In genomic region chr1:186514367-186514766, GRCh38 we compare ENCODE assay signal across 36 cellular contexts. TPM values are rescaled to one million over a fixed set of nuclear protein-coding genes. Genes with fewer than 3 reads are reported as not detected.
"Had no signal": no experiment of that assay in that cellular context is flagged by ENCODE, and none has a peak within 500 bp of the region (broad histone marks: within the 10 kb centered on the region; RNA-seq: fewer than 3 reads in every experiment).

No MANE protein-coding gene starts in this region.

- H3K27ac ChIP-seq: brain microvascular endothelial cell, coronary artery, dorsolateral prefrontal cortex, esophagus muscularis mucosa, foreskin keratinocyte, gastrocnemius medialis, WERI-Rb-1 had no signal

- H3K4me1 Mint-ChIP-seq: activated T-helper 17 cell treated with anti-CD3 and anti-CD28 coated beads, Interleukin-2, amount 50 U/mL, for 72 hours; central memory CD8-positive, alpha-beta T cell; T-helper 17 cell had no signal

- DNase-seq: activated CD4-positive, alpha-beta T cell treated with anti-CD3 and anti-CD28 coated beads for 4 hours; activated CD4-positive, alpha-beta T cell treated with anti-CD3 and anti-CD28 coated beads, Interleukin-2, amount 50 U/mL, for 1 hour; activated CD4-positive, alpha-beta T cell treated with anti-CD3 and anti-CD28 coated beads, Interleukin-2, amount 50 U/mL, for 48 hours; activated CD4-positive, CD25-positive, alpha-beta regulatory T cell; activated CD4-positive, CD25-positive, alpha-beta regulatory T cell treated with anti-CD3 and anti-CD28 coated beads, Interleukin-2, amount 50 U/mL, for 72 hours; activated CD8-positive, alpha-beta memory T cell treated with anti-CD3 and anti-CD28 coated beads for 24 hours; activated CD8-positive, alpha-beta T cell treated with anti-CD3 and anti-CD28 coated beads for 36 hours; activated effector memory CD4-positive, alpha-beta T cell treated with Interleukin-2 at 50 U/mL for 16 hours; activated gamma-delta T cell treated with Interleukin-2 at 50 U/mL for 16 hours; activated naive CD4-positive, alpha-beta T cell treated with anti-CD3 and anti-CD28 coated beads, Interleukin-2, amount 50 U/mL, for 16 hours; activated naive CD4-positive, alpha-beta T cell treated with Interleukin-2 at 50 U/mL for 16 hours; activated T-cell treated with anti-CD3 and anti-CD28 coated beads, Interleukin-2, amount 50 U/mL, for 4 hours; amniotic stem cell; anterior cingulate cortex; brain microvascular endothelial cell; dorsolateral prefrontal cortex; effector memory CD4-positive, alpha-beta T cell; erythroblast; foreskin keratinocyte; gastrocnemius medialis; T-helper 1 cell; T-helper 17 cell; T1000; WERI-Rb-1 had no signal

- H3K36me3 ChIP-seq: brain microvascular endothelial cell, esophagus muscularis mucosa, gastrocnemius medialis, WERI-Rb-1 had no signal

- H3K27me3 Mint-ChIP-seq: activated CD8-positive, alpha-beta T cell treated with anti-CD3 and anti-CD28 coated beads for 36 hours; activated T-helper 17 cell treated with anti-CD3 and anti-CD28 coated beads, Interleukin-2, amount 50 U/mL, for 72 hours; central memory CD8-positive, alpha-beta T cell; dendritic cell treated with granulocyte-macrophage colony-stimulating factor and Interleukin-4, amounts not matched to agents 40 ng/mL and 50 ng/mL, for 4 days; T-helper 17 cell had no signal

- H3K4me3 ChIP-seq: coronary artery, dorsolateral prefrontal cortex, esophagus muscularis mucosa, gastrocnemius medialis had no signal

- H3K4me1 ChIP-seq: esophagus muscularis mucosa, foreskin keratinocyte, gastrocnemius medialis had no signal

- H3K27me3 ChIP-seq: brain microvascular endothelial cell, dorsolateral prefrontal cortex, esophagus muscularis mucosa, foreskin keratinocyte, gastrocnemius medialis had no signal

- H3K9me3 ChIP-seq: esophagus muscularis mucosa, gastrocnemius medialis had no signal

- ATAC-seq: activated CD8-positive, alpha-beta T cell treated with anti-CD3 and anti-CD28 coated beads for 36 hours; activated T-cell treated with anti-CD3 and anti-CD28 coated beads, Interleukin-2, amount 50 U/mL, for 4 hours; activated T-helper 17 cell treated with anti-CD3 and anti-CD28 coated beads, Interleukin-2, amount 50 U/mL, for 72 hours; foreskin keratinocyte; gastrocnemius medialis; T-helper 17 cell had no signal

- H3K27ac Mint-ChIP-seq: activated CD8-positive, alpha-beta T cell treated with anti-CD3 and anti-CD28 coated beads for 36 hours; activated naive CD8-positive, alpha-beta T cell; activated T-helper 17 cell treated with anti-CD3 and anti-CD28 coated beads, Interleukin-2, amount 50 U/mL, for 72 hours; dendritic cell treated with granulocyte-macrophage colony-stimulating factor and Interleukin-4, amounts not matched to agents 40 ng/mL and 50 ng/mL, for 4 days; T-helper 17 cell; T-helper 2 cell treated with Interferon-gamma antibody and Interleukin-4, amounts not matched to agents 5 μg/mL and 100 μg/mL, for 36 hours had no signal

- H3K4me3 Mint-ChIP-seq: activated CD8-positive, alpha-beta T cell treated with anti-CD3 and anti-CD28 coated beads for 36 hours; activated naive CD8-positive, alpha-beta T cell; activated T-cell treated with anti-CD3 and anti-CD28 coated beads, Interleukin-2, amount 50 U/mL, for 4 hours; activated T-helper 17 cell treated with anti-CD3 and anti-CD28 coated beads, Interleukin-2, amount 50 U/mL, for 72 hours; central memory CD8-positive, alpha-beta T cell; dendritic cell treated with granulocyte-macrophage colony-stimulating factor and Interleukin-4, amounts not matched to agents 40 ng/mL and 50 ng/mL, for 4 days; T-helper 17 cell; T-helper 2 cell treated with Interferon-gamma antibody and Interleukin-4, amounts not matched to agents 5 μg/mL and 100 μg/mL, for 36 hours had no signal

RNA-seq across cellular contexts. Expression of gene PDC, which starts 53.5 kb away (rescaled TPM):
- total RNA-seq: activated CD8-positive, alpha-beta T cell treated with anti-CD3 and anti-CD28 coated beads for 36 hours; activated T-cell treated with anti-CD3 and anti-CD28 coated beads, Interleukin-2, amount 50 U/mL, for 4 hours; activated T-helper 17 cell treated with anti-CD3 and anti-CD28 coated beads, Interleukin-2, amount 50 U/mL, for 72 hours; astrocyte; bronchial epithelial cell; cardiac septum; cerebellum; esophagus muscularis mucosa; foreskin keratinocyte; gastrocnemius medialis; T-helper 17 cell had no signal
- polyA plus RNA-seq: adipose tissue, foreskin keratinocyte had no signal
